ENCODE assay signal across 10 cellular contexts in the genomic region with DNA sequence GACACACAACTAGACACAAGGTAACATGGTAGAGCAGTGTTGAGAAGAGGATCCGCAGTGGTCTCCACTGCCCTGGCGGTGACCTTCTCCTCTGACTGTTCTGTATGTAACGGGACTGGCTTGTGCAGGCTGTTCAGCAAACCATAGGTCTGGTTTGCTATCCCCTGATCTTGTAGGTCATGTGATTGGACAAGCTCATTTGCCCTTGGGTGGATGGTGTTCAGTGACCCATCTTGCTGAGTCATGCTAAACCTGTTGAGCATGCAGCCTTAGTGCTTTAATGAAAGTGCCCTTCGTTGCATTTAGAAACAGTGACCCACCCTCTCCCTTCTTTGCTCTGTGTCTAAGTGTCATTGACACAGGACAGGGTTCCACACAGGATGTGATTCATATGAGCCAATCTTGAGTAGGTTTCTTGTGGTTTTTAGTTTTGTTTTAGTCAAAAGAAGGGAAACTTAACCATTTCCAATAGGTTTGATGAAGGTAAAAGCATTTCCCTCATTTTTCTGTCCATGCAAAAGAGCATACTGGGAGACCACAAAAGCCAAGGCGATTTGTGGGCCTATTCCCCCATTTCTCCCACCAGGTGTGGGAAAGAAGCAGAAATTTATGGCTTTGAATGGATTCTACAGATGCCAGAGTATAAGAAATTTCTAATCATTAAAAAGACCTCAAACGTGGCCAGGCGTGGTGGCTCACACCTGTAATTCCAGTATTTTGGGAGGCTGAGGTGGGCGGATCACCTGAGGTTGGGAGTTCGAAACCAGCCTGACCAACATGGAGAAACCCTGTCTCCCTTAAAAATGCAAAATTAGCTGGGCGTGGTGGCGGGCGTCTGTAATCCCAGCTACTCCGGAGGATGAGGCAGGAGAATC. TPM values are rescaled to one million over a fixed set of nuclear protein-coding genes. Genes with fewer than 3 reads are reported as not detected.
DNase-seq lines count a peak whose midpoint lies in the region; ATAC-seq and TF ChIP-seq lines count a peak whose summit lies in the region.
"Had no signal": no experiment of that assay in that cellular context is flagged by ENCODE, and none has a peak within 500 bp of the region (broad histone marks: within the 10 kb centered on the region; RNA-seq: fewer than 3 reads in every experiment).

No MANE protein-coding gene starts in this region.

- H3K4me3 Mint-ChIP-seq in activated naive CD4-positive, alpha-beta T cell treated with anti-CD3 and anti-CD28 coated beads, Interleukin-2, amount 10 ng/mL, durations not matched to agents 7 days and 5 days: peak overlapping the region; percentile 58

- peaks cover 18% of the 10 kb centered on the region for H3K36me3 Mint-ChIP-seq in activated naive CD4-positive, alpha-beta T cell treated with anti-CD3 and anti-CD28 coated beads, Interleukin-2, amount 10 ng/mL, durations not matched to agents 7 days and 5 days

- no peaks in the 10 kb centered on the region for H3K27me3 ChIP-seq in kidney epithelial cell (ENCODE audit: control insufficient read depth, insufficient read depth, low read length)
- H3K27me3 ChIP-seq: tibial nerve had no signal

- H3K27ac Mint-ChIP-seq in activated naive CD4-positive, alpha-beta T cell treated with anti-CD3 and anti-CD28 coated beads, Interleukin-2, amount 10 ng/mL, durations not matched to agents 7 days and 5 days: peak overlapping the region; percentile 95

- peaks cover 6% of the 10 kb centered on the region for H3K9me3 Mint-ChIP-seq in activated naive CD4-positive, alpha-beta T cell treated with anti-CD3 and anti-CD28 coated beads, Interleukin-2, amount 10 ng/mL, durations not matched to agents 7 days and 5 days

- CTCF ChIA-PET in activated naive CD4-positive, alpha-beta T cell treated with anti-CD3 and anti-CD28 coated beads, Interleukin-2, amount 10 ng/mL, durations not matched to agents 7 days and 5 days (lab: Charles Lee): interaction anchor here (1.2 to 1.3 kb wide), 2 partner anchors 32 to 139 kb away, joined by 3 to 5 read pairs; partner anchors contain the start of gene HIF1A

- H3K4me3 ChIP-seq in kidney epithelial cell (ENCODE audit: low read depth, low read length): no peak overlapping the region
- H3K4me3 ChIP-seq: tibial nerve had no signal

- H3K36me3 ChIP-seq in kidney epithelial cell (ENCODE audit: control insufficient read depth, insufficient read depth, low read length): no peaks in the 10 kb centered on the region
- H3K36me3 ChIP-seq: tibial nerve had no signal

- H3K27me3 Mint-ChIP-seq in activated naive CD4-positive, alpha-beta T cell treated with anti-CD3 and anti-CD28 coated beads, Interleukin-2, amount 10 ng/mL, durations not matched to agents 7 days and 5 days: no peaks in the 10 kb centered on the region

- DNase-seq in CD1c-positive myeloid dendritic cell (ENCODE audit: extremely low spot score): peak; percentile 75
- DNase-seq in RPMI7951 (ENCODE audit: low read depth): peak; percentile 99
- peak; percentile 71 for DNase-seq in activated naive CD4-positive, alpha-beta T cell treated with anti-CD3 and anti-CD28 coated beads, Interleukin-2, amount 10 ng/mL, durations not matched to agents 7 days and 5 days
- DNase-seq in kidney epithelial cell (ENCODE audit: low read depth): peak; percentile 86
- peak; percentile 19 for DNase-seq in stimulated activated CD8-positive, alpha-beta memory T cell treated with anti-CD3 and anti-CD28 coated beads, Interleukin-4, amount 100 ng/mL, for 24 hours (ENCODE audit: low read depth)
- DNase-seq in NCI-H1105 treated with DMSO at 0.1 percent for 48 hours (lab: John Stamatoyannopoulos, UW): no peak

- peaks cover 70% of the 10 kb centered on the region for H3K4me1 Mint-ChIP-seq in activated naive CD4-positive, alpha-beta T cell treated with anti-CD3 and anti-CD28 coated beads, Interleukin-2, amount 10 ng/mL, durations not matched to agents 7 days and 5 days

- ATAC-seq in GM19025 (IDR thresholded peaks at IDR 0.05; ENCODE audit: low read depth, unreplicated experiment): peak; percentile 74
- ATAC-seq in HG03108 (IDR thresholded peaks at IDR 0.05; ENCODE audit: unreplicated experiment): peak; percentile 82
- ATAC-seq: Panc1 had no signal

- TF ChIP-seq CTCF in kidney epithelial cell (IDR thresholded peaks at IDR 0.05; ENCODE audit: insufficient read depth, low read length, poor library complexity, severe bottlenecking): no peak

RNA-seq across cellular contexts. Expression of gene HIF1A, which starts 32.6 kb away (rescaled TPM):
- total RNA-seq in RPMI7951 (2014; rRNA removed; shearing (Covaris generic)): 194 and 270 TPM in 2 replicates
- total RNA-seq in kidney epithelial cell: 295 and 307 TPM in 2 replicates
